9 cellular contexts compared by ENCODE assay signal in genomic region chrX:18855919-18856644, GRCh38.
A peak's percentile ranks its signal among the peaks of the same experiment; 100 is the strongest.
DNase-seq lines count a peak whose midpoint lies in the region; ATAC-seq and TF ChIP-seq lines count a peak whose summit lies in the region.
"Had no signal": no experiment of that assay in that cellular context is flagged by ENCODE, and none has a peak within 500 bp of the region (broad histone marks: within the 10 kb centered on the region; RNA-seq: fewer than 3 reads in every experiment).

No MANE protein-coding gene starts in this region.

- H3K9me3 Mint-ChIP-seq in activated T-cell treated with anti-CD3 and anti-CD28 coated beads, Interleukin-2, amount 50 U/mL, for 72 hours = peaks cover 0 to 5% of the 10 kb centered on the region in 2 donors
- peaks cover 0 to 9% of the 10 kb centered on the region in 2 donors for H3K9me3 Mint-ChIP-seq in stimulated activated naive B cell treated with anti-CD40 and anti-IgM and Interleukin-4, amounts not matched to agents 10 μg/mL and 1 μg/mL and 100 μg/mL, for 72 hours
- no peaks in the 10 kb centered on the region for H3K9me3 Mint-ChIP-seq in HFFc6

- no peak for DNase-seq in activated T-cell treated with anti-CD3 and anti-CD28 coated beads, Interleukin-2, amount 50 U/mL, for 72 hours
- no peak for DNase-seq in activated T-cell treated with anti-CD3 and anti-CD28 coated beads for 4 hours
- DNase-seq in SJSA1 (ENCODE audit: low read depth in 1 of 2, low spot score in 2 of 2) = peak in 1 of 2 experiments; percentile 80
- no peak for DNase-seq in stimulated activated naive B cell treated with anti-CD40 and anti-IgM and Interleukin-4, amounts not matched to agents 10 μg/mL and 1 μg/mL and 100 μg/mL, for 72 hours
- no peak for DNase-seq in left colon
- DNase-seq in HFFc6 = no peak
- no peak for DNase-seq in Kasumi-1 (lab: John Stamatoyannopoulos, UW)
- DNase-seq: erythroblast had no signal

- no peak overlapping the region for H3K4me3 Mint-ChIP-seq in activated T-cell treated with anti-CD3 and anti-CD28 coated beads, Interleukin-2, amount 50 U/mL, for 72 hours
- H3K4me3 Mint-ChIP-seq in stimulated activated naive B cell treated with anti-CD40 and anti-IgM and Interleukin-4, amounts not matched to agents 10 μg/mL and 1 μg/mL and 100 μg/mL, for 72 hours = peak overlapping the region in 1 of 2 donors; percentile 55
- H3K4me3 Mint-ChIP-seq in HFFc6 = no peak overlapping the region

- intact Hi-C loops in left colon (cut with DNase I, micrococcal nuclease) = no loop called here

- peak overlapping the region; percentile 66 for H3K27ac Mint-ChIP-seq in activated T-cell treated with anti-CD3 and anti-CD28 coated beads, Interleukin-2, amount 50 U/mL, for 72 hours
- no peak overlapping the region for H3K27ac Mint-ChIP-seq in stimulated activated naive B cell treated with anti-CD40 and anti-IgM and Interleukin-4, amounts not matched to agents 10 μg/mL and 1 μg/mL and 100 μg/mL, for 72 hours
- H3K27ac Mint-ChIP-seq in HFFc6 = no peak overlapping the region

- peak; percentile 36 to 70 for ATAC-seq in activated T-cell treated with anti-CD3 and anti-CD28 coated beads, Interleukin-2, amount 50 U/mL, for 72 hours (replicated peaks in 1 of 2)
- ATAC-seq in HG02943 (IDR thresholded peaks at IDR 0.05; ENCODE audit: low read depth, unreplicated experiment) (peak; percentile 87), left colon (no peak)
- peak; percentile 61 to 71 for ATAC-seq in stimulated activated naive B cell treated with anti-CD40 and anti-IgM and Interleukin-4, amounts not matched to agents 10 μg/mL and 1 μg/mL and 100 μg/mL, for 72 hours (replicated peaks)

- H3K36me3 Mint-ChIP-seq in activated T-cell treated with anti-CD3 and anti-CD28 coated beads, Interleukin-2, amount 50 U/mL, for 72 hours (ENCODE audit: insufficient read depth in 2 of 2) = no peaks in the 10 kb centered on the region
- no peaks in the 10 kb centered on the region for H3K36me3 Mint-ChIP-seq in stimulated activated naive B cell treated with anti-CD40 and anti-IgM and Interleukin-4, amounts not matched to agents 10 μg/mL and 1 μg/mL and 100 μg/mL, for 72 hours
- H3K36me3 Mint-ChIP-seq in HFFc6 (ENCODE audit: low read depth) = no peaks in the 10 kb centered on the region

- no peaks in the 10 kb centered on the region for H3K27me3 ChIP-seq in SJSA1 (replicated peaks)

- TF ChIP-seq CTCF in HFFc6 (IDR thresholded peaks at IDR 0.05) = no peak

- no peak overlapping the region for H3K4me3 ChIP-seq in SJSA1

- peak overlapping the region; percentile 89 for H3K27ac ChIP-seq in SJSA1

- H3K9me3 ChIP-seq in SJSA1 (replicated peaks) = no peaks in the 10 kb centered on the region

- H3K27me3 Mint-ChIP-seq in activated T-cell treated with anti-CD3 and anti-CD28 coated beads, Interleukin-2, amount 50 U/mL, for 72 hours (ENCODE audit: low read depth) = peaks cover 8% of the 10 kb centered on the region
- H3K27me3 Mint-ChIP-seq in stimulated activated naive B cell treated with anti-CD40 and anti-IgM and Interleukin-4, amounts not matched to agents 10 μg/mL and 1 μg/mL and 100 μg/mL, for 72 hours = no peaks in the 10 kb centered on the region
- peaks cover 5% of the 10 kb centered on the region for H3K27me3 Mint-ChIP-seq in HFFc6 (ENCODE audit: insufficient read depth)

- H3K4me1 ChIP-seq in SJSA1 (replicated peaks) = peaks cover 5% of the 10 kb centered on the region

- peaks cover 33% of the 10 kb centered on the region for H3K4me1 Mint-ChIP-seq in activated T-cell treated with anti-CD3 and anti-CD28 coated beads, Interleukin-2, amount 50 U/mL, for 72 hours (ENCODE audit: low read depth)
- peaks cover 3 to 16% of the 10 kb centered on the region in 2 donors for H3K4me1 Mint-ChIP-seq in stimulated activated naive B cell treated with anti-CD40 and anti-IgM and Interleukin-4, amounts not matched to agents 10 μg/mL and 1 μg/mL and 100 μg/mL, for 72 hours
- H3K4me1 Mint-ChIP-seq in HFFc6 (ENCODE audit: low read depth) = no peaks in the 10 kb centered on the region

- no peaks in the 10 kb centered on the region for H3K36me3 ChIP-seq in SJSA1
